8 cellular contexts compared by ENCODE assay signal in the genomic region with DNA sequence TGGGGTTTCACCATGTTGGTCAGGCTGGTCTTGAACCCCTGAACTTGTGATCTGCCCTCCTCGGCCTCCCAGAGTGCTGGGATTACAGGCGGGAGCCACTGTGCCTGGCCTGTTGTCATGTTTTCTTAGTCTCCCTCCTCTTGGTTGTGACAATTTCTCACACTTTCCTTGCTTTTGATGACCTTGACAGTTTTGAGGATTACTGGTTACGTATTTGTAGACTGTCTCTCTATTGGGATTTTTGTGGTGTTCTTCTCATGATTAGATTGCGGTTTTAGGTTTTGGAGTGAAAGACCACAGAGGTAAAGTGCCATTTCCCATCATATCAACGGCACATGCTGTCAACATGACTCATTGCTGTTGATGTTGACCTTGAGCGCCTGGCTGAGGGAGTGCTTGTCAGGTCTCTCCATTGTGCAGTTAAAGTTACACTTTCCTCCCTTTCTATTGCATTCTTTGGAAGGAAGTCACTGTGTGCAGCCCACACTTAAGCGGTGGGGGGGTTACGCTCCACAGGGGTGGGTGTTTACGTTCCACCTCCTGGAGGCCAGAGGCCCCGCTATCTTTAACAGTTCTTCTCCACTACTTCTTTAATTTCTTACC. TPM values are rescaled to one million over a fixed set of nuclear protein-coding genes. Genes with fewer than 3 reads are reported as not detected.
DNase-seq lines count a peak whose midpoint lies in the region; ATAC-seq and TF ChIP-seq lines count a peak whose summit lies in the region.

No MANE protein-coding gene starts in this region.

- peak overlapping the region; percentile 53 for H3K4me3 Mint-ChIP-seq in activated CD4-positive, alpha-beta T cell treated with anti-CD3 and anti-CD28 coated beads, Interleukin-2, amount 10 ng/mL, durations not matched to agents 24 days and 14 days
- H3K4me3 Mint-ChIP-seq in progenitor cell of endocrine pancreas (ENCODE audit: low read depth): no peak overlapping the region

- in situ Hi-C loops in ACHN (cut with HindIII; ENCODE audit: low pct_ligation_motif_present, low pct_unique_long_range_greater_than_20kb, low sequenced_read_pairs): no loop called here

- peak overlapping the region; percentile 59 for H3K27ac Mint-ChIP-seq in activated CD4-positive, alpha-beta T cell treated with anti-CD3 and anti-CD28 coated beads, Interleukin-2, amount 10 ng/mL, durations not matched to agents 24 days and 14 days
- no peak overlapping the region for H3K27ac Mint-ChIP-seq in progenitor cell of endocrine pancreas

- no peak overlapping the region for H3K4me3 ChIP-seq in fibroblast of pulmonary artery (replicated peaks; ENCODE audit: low read depth, low read length)

- H3K4me1 Mint-ChIP-seq in activated CD4-positive, alpha-beta T cell treated with anti-CD3 and anti-CD28 coated beads, Interleukin-2, amount 10 ng/mL, durations not matched to agents 24 days and 14 days: peaks cover 31% of the 10 kb centered on the region
- peaks cover 31% of the 10 kb centered on the region for H3K4me1 Mint-ChIP-seq in progenitor cell of endocrine pancreas (ENCODE audit: low read depth)

- H3K9me3 Mint-ChIP-seq in activated CD4-positive, alpha-beta T cell treated with anti-CD3 and anti-CD28 coated beads, Interleukin-2, amount 10 ng/mL, durations not matched to agents 24 days and 14 days: no peaks in the 10 kb centered on the region
- no peaks in the 10 kb centered on the region for H3K9me3 Mint-ChIP-seq in progenitor cell of endocrine pancreas (ENCODE audit: low read depth)

- peak; percentile 72 for ATAC-seq in HG03432 (IDR thresholded peaks at IDR 0.05; ENCODE audit: unreplicated experiment)
- ATAC-seq in GM21526 (IDR thresholded peaks at IDR 0.05; ENCODE audit: low FRiP score, unreplicated experiment): no peak

- DNase-seq in ACHN: peak; percentile 98
- DNase-seq in activated CD4-positive, alpha-beta T cell treated with anti-CD3 and anti-CD28 coated beads, Interleukin-2, amount 10 ng/mL, durations not matched to agents 24 days and 14 days: peak; percentile 84
- DNase-seq in fibroblast of pulmonary artery (ENCODE audit: low read depth): peak; percentile 96
- DNase-seq in stimulated activated CD8-positive, alpha-beta memory T cell treated with anti-CD3 and anti-CD28 coated beads, Interleukin-4, amount 100 ng/mL, for 48 hours: peak; percentile 64
- DNase-seq in progenitor cell of endocrine pancreas (ENCODE audit: low spot score, unreplicated experiment): no peak
- no peak for DNase-seq in DMS 273 treated with DMSO at 0.1 percent for 48 hours (lab: John Stamatoyannopoulos, UW)

- TF ChIP-seq CTCF in fibroblast of pulmonary artery (IDR thresholded peaks at IDR 0.05; ENCODE audit: low read length, missing control alignments): no peak
- no peak for TF ChIP-seq CTCF in progenitor cell of endocrine pancreas (IDR thresholded peaks at IDR 0.05; ENCODE audit: unreplicated experiment)

- intact Hi-C loops in activated CD4-positive, alpha-beta T cell treated with anti-CD3 and anti-CD28 coated beads, Interleukin-2, amount 10 ng/mL, durations not matched to agents 24 days and 14 days (cut with micrococcal nuclease): loop anchor here (1.0 to 5.0 kb wide), 3 partner anchors 11 to 183 kb away; a partner anchor contains a TSS

- H3K27me3 Mint-ChIP-seq in activated CD4-positive, alpha-beta T cell treated with anti-CD3 and anti-CD28 coated beads, Interleukin-2, amount 10 ng/mL, durations not matched to agents 24 days and 14 days: peaks cover 59% of the 10 kb centered on the region
- peaks cover 17% of the 10 kb centered on the region for H3K27me3 Mint-ChIP-seq in progenitor cell of endocrine pancreas

- H3K36me3 Mint-ChIP-seq in activated CD4-positive, alpha-beta T cell treated with anti-CD3 and anti-CD28 coated beads, Interleukin-2, amount 10 ng/mL, durations not matched to agents 24 days and 14 days (ENCODE audit: low read depth): peaks cover 3% of the 10 kb centered on the region
- no peaks in the 10 kb centered on the region for H3K36me3 Mint-ChIP-seq in progenitor cell of endocrine pancreas (ENCODE audit: insufficient read depth)

RNA-seq across cellular contexts. Expression of a gene that starts 10.8 kb away (rescaled TPM):
- total RNA-seq in activated CD4-positive, alpha-beta T cell treated with anti-CD3 and anti-CD28 coated beads, Interleukin-2, amount 10 ng/mL, durations not matched to agents 24 days and 14 days: 2.8 and 3.1 TPM in 2 replicates
- total RNA-seq in progenitor cell of endocrine pancreas: 17.6 and 21.5 TPM in 2 replicates

RNA-seq across cellular contexts. Expression of a gene that starts 25.2 kb away (rescaled TPM):
- total RNA-seq in activated CD4-positive, alpha-beta T cell treated with anti-CD3 and anti-CD28 coated beads, Interleukin-2, amount 10 ng/mL, durations not matched to agents 24 days and 14 days: not detected in 2 replicates
- 0.41 and 1.3 TPM in 2 replicates for total RNA-seq in progenitor cell of endocrine pancreas

RNA-seq across cellular contexts. Expression of a gene that starts 45.6 kb away (rescaled TPM):
- total RNA-seq in activated CD4-positive, alpha-beta T cell treated with anti-CD3 and anti-CD28 coated beads, Interleukin-2, amount 10 ng/mL, durations not matched to agents 24 days and 14 days: not detected in 2 replicates
- not detected in 2 replicates for total RNA-seq in progenitor cell of endocrine pancreas

RNA-seq across cellular contexts. Expression of a gene that starts 52.1 kb away (rescaled TPM):
- 14.0 and 17.5 TPM in 2 replicates for total RNA-seq in activated CD4-positive, alpha-beta T cell treated with anti-CD3 and anti-CD28 coated beads, Interleukin-2, amount 10 ng/mL, durations not matched to agents 24 days and 14 days
- 0.58 and 0.69 TPM in 2 replicates for total RNA-seq in progenitor cell of endocrine pancreas

Comparison
In these comparisons a context has a peak if more than half of its experiments do, and no peak if none do; other contexts are left out.
1. DNase-seq: peak in ACHN (single experiment), activated CD4-positive, alpha-beta T cell treated with anti-CD3 and anti-CD28 coated beads, Interleukin-2, amount 10 ng/mL, durations not matched to agents 24 days and 14 days (single experiment), fibroblast of pulmonary artery (single experiment) and stimulated activated CD8-positive, alpha-beta memory T cell treated with anti-CD3 and anti-CD28 coated beads, Interleukin-4, amount 100 ng/mL, for 48 hours (single experiment); none in progenitor cell of endocrine pancreas (single experiment) and DMS 273 treated with DMSO at 0.1 percent for 48 hours (single experiment).